Comparison of ENCODE assay signal across 24 cellular contexts in the genomic region with DNA sequence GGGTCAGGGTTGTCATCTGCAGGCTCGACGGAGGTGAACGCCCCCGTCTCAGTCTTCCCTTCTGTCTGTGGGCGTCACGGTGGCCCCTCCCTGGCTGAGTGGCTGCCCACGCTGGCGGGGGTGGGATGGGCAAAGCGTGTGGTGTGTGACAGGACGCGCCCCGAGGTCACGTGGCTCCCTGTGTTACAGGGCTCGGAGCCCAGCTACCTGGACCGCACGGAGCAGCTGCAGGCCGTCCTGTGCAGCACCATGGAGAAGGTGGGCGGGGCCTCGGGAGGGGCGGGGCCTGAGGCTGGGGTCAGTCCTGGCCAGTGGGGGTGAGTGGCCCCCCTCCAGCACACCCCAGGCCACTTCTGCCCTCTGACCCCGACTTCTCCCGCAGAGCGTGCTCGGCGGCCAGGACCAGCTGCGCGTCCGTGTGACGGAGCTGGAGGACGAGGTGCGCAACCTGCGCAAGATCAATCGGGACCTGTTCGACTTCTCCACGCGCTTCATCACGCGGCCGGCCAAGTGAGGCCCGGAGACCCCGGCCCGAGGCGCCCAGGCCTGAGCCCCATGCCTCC. TPM values are rescaled to one million over a fixed set of nuclear protein-coding genes. Genes with fewer than 3 reads are reported as not detected.
A peak's percentile ranks its signal among the peaks of the same experiment; 100 is the strongest.
DNase-seq lines count a peak whose midpoint lies in the region; ATAC-seq, FAIRE-seq and TF ChIP-seq lines count a peak whose summit lies in the region.
"Had no signal": no experiment of that assay in that cellular context is flagged by ENCODE, and none has a peak within 500 bp of the region (broad histone marks: within the 10 kb centered on the region; RNA-seq: fewer than 3 reads in every experiment).

No MANE protein-coding gene starts in this region.

- H3K36me3 ChIP-seq in H7 (replicated peaks; ENCODE audit: control insufficient read depth, insufficient read depth, low read length) (peaks cover 3% of the 10 kb centered on the region; the same call in 1 of the 2 replicates), K562 (ENCODE audit: control insufficient read depth, insufficient read depth, low read length) (peaks cover 60% of the 10 kb centered on the region; the same call in 2 of the 3 replicates), right lobe of liver (no peaks in the 10 kb centered on the region)

- H3K27me3 ChIP-seq in H7 (ENCODE audit: control insufficient read depth, insufficient read depth, low read length) = peaks cover 15% of the 10 kb centered on the region; the same call in 1 of the 2 replicates
- H3K27me3 ChIP-seq in K562 (ENCODE audit: control insufficient read depth in 2 of 2, insufficient read depth in 2 of 2, low read length in 2 of 2) = no peaks in the 10 kb centered on the region
- H3K27me3 ChIP-seq in right lobe of liver = peaks cover 0 to 11% of the 10 kb centered on the region in 2 donors

- no peaks in the 10 kb centered on the region for H3K79me2 ChIP-seq in K562 (ENCODE audit: control insufficient read depth, insufficient read depth, low read length)

- H3K9me1 ChIP-seq in K562 (ENCODE audit: control insufficient read depth, insufficient read depth, low read length) = peaks cover 6% of the 10 kb centered on the region

- TF ChIP-seq CTCF in K562 (IDR thresholded peaks at IDR 0.05 in 2 of 3, conservative IDR thresholded peaks at IDR 0.05 in 1 of 3; ENCODE audit: insufficient read depth in 2 of 3, low read depth in 1 of 3, low read length in 3 of 3) (no peak), right lobe of liver (IDR thresholded peaks at IDR 0.05) (no peak)

- 0 out of 3 replicates have a peak, but pooled peaks have one; percentile 8 for ATAC-seq in K562
- ATAC-seq in right lobe of liver = peak; percentile 11 to 51 (median 34)
- ATAC-seq: A549 had no signal

- H3K4me3 ChIP-seq in H7 (ENCODE audit: insufficient read depth, low read depth, low read length) (no peak overlapping the region), K562 (no peak overlapping the region), right lobe of liver (no peak overlapping the region)
- H3K4me3 ChIP-seq: A549, PC-9 had no signal

- no peak overlapping the region for H3K27ac ChIP-seq in K562 (ENCODE audit: extremely low read depth, low read depth, low read length)
- H3K27ac ChIP-seq in right lobe of liver = peak overlapping the region in 2 of 3 donors; percentile 16 to 91
- H3K27ac ChIP-seq: A549, PC-9 had no signal

- no peak for TF ChIP-seq RAD21 in K562 (CRISPR knock-in tag; conservative IDR thresholded peaks at IDR 0.05 in 1 of 2, IDR thresholded peaks at IDR 0.05 in 1 of 2)

- no peaks in the 10 kb centered on the region for H3K9me3 ChIP-seq in K562 (replicated peaks; ENCODE audit: control insufficient read depth, insufficient read depth, low read depth, low read length)
- H3K9me3 ChIP-seq in right lobe of liver = no peaks in the 10 kb centered on the region
- H3K9me3 ChIP-seq: A549, SK-N-SH had no signal

- DNase-seq in H7 (peak; percentile 86), K562 (ENCODE audit: extremely low read depth in 1 of 4, low spot score in 3 of 4) (no peak), right lobe of liver (peak; percentile 47 to 83 (median 81)), NCI-H1092 (lab: John Stamatoyannopoulos, UW) (no peak), A172 (ENCODE audit: low spot score) (no peak), middle frontal gyrus (ENCODE audit: extremely low spot score, low spot score) (no peak)
- DNase-seq: CD4-positive, CD25-positive, alpha-beta regulatory T cell; EL; GF-D8; HCEC 1CT; IMR-90; NCI-H1105 treated with DMSO at 0.1 percent for 48 hours; NCI-H2029 treated with DMSO at 0.1 percent for 48 hours; NCI-H226; NCI-H510A treated with DMSO at 0.1 percent for 48 hours; NCI-H748 treated with DMSO at 0.1 percent for 48 hours; PC-9; RPMI8226; SIG-M5; SK-N-SH had no signal

- CTCF ChIA-PET in K562 (lab: Yijun Ruan, JAX; ENCODE audit: low intra/inter-chr PET ratio) = no interaction called here

- intact Hi-C loops in K562 (cut with micrococcal nuclease) (no loop called here), right lobe of liver (cut with DNase I) (loop anchor here in 1 of 2 donors (10.0 kb wide), 1 partner anchor 139 kb away; a partner anchor contains a TSS)

- no TSS peak for BruUV-seq in K562 (replicated peaks; lab: Mats Ljungman, UMichigan)

- in situ Hi-C loops in K562 (cut with MboI) = no loop called here

- no peak overlapping the region for H2AFZ ChIP-seq in K562 (ENCODE audit: low read depth, low read length)
- H2AFZ ChIP-seq: PC-9 had no signal

- 85% methylated on average over 28 of the region's 43 CpGs for WGBS in K562 (ENCODE audit: insufficient coverage, low coverage, missing lambda C conversion rate)
- 30% methylated on average over 2 of the region's 43 CpGs for WGBS in right lobe of liver (ENCODE audit: insufficient coverage, low coverage, low lambda C conversion rate, missing lambda C conversion rate)

- POLR2A ChIA-PET in K562 (lab: Yijun Ruan, JAX) = interaction anchor here (1.4 kb wide), 1 partner anchor 26 kb away, joined by 5 read pairs; no protein-coding TSS in a partner anchor

- H3K9ac ChIP-seq in K562 (ENCODE audit: insufficient read depth in 1 of 2, low read depth in 2 of 2, low read length in 2 of 2) = peak overlapping the region in 1 of 2 experiments; percentile 58; a peak in 1 of 4 replicates
- H3K9ac ChIP-seq: SK-N-SH had no signal

- peaks cover 13 to 81% of the 10 kb centered on the region in 2 experiments; a peak in 4 of 5 replicates for H3K4me1 ChIP-seq in K562 (replicated peaks in 1 of 2; ENCODE audit: control insufficient read depth in 2 of 2, insufficient read depth in 2 of 2, low read length in 2 of 2)
- H3K4me1 ChIP-seq in right lobe of liver = peaks cover 0 to 44% (median 7%) of the 10 kb centered on the region in 4 donors

- no peak overlapping the region for H3K4me2 ChIP-seq in K562 (ENCODE audit: insufficient read depth, low read length)
- H3K4me2 ChIP-seq: A549, PC-9, SK-N-SH had no signal

- no peak for TF ChIP-seq EP300 in K562 (IDR thresholded peaks at IDR 0.05; ENCODE audit: low read length)

- no peaks in the 10 kb centered on the region; the same call in 1 of the 2 replicates for H4K20me1 ChIP-seq in K562 (replicated peaks; ENCODE audit: control insufficient read depth, insufficient read depth, low read length)

- no peak for FAIRE-seq in K562 (lab: Jason Lieb, UNC)
- FAIRE-seq: A549, GM19239, HTR-8/SVneo had no signal

- no peak for TF ChIP-seq POLR2A in K562 (conservative IDR thresholded peaks at IDR 0.05)
- TF ChIP-seq POLR2A in right lobe of liver (IDR thresholded peaks at IDR 0.05) = no peak

RNA-seq across cellular contexts. Expression of a gene that starts 6.3 kb away (rescaled TPM):
- total RNA-seq in H7 (2014; rRNA removed; shearing (Covaris generic)) = 0.03 and 0.07 TPM in 2 replicates
- total RNA-seq in K562 (2011; cell fraction: chromatin; rRNA removed; ENCODE audit: low replicate concordance) = 0.32 and 0.88 TPM in 2 replicates
- total RNA-seq in K562 (2011; cell fraction: nucleolus; rRNA removed) = 1.3 and 2.9 TPM in 2 replicates
- 0.29 and 0.46 TPM in 2 replicates for total RNA-seq in K562 (2011; cell fraction: nucleoplasm; rRNA removed)
- total RNA-seq in K562 (2014; rRNA removed) (0.95 TPM in 1 of 2 replicates, not detected in the other), K562 (2014; rRNA removed; fragmentation: Illumina TruSeq; extraction: Trizol) (not detected in 2 replicates), K562 (2015; rRNA removed; fragmentation: Illumina TruSeq; extraction: Trizol) (not detected in 2 replicates), K562 (2021) (0.51 TPM in 1 of 2 replicates, not detected in the other), right lobe of liver (under 1 TPM in 1 of 6 experiments, not detected in 5; 0.06 TPM)
- polyA plus RNA-seq in K562 (2011; rRNA removed) (0.06 and 0.23 TPM in 2 replicates), K562 (2014; fragmentation: Illumina TruSeq; extraction: Trizol) (not detected in 2 replicates), K562 (2014; fragmentation: Nextera tagmentation; extraction: Ambion mirVana) (not detected), K562 (2014; rRNA removed) (0.15 and 0.19 TPM in 2 replicates)
- 0.31 and 0.53 TPM in 2 replicates for polyA plus RNA-seq in K562 (2011; cell fraction: cytosol; rRNA removed)
- 2.2 and 2.5 TPM in 2 replicates for polyA plus RNA-seq in K562 (2011; cell fraction: nucleus; rRNA removed)
- polyA plus RNA-seq in K562 (2012) = 0.12 and 0.51 TPM in 2 replicates
- polyA minus RNA-seq in K562 (2011; rRNA and poly(A)+ RNA removed) = 0.06 TPM in 1 of 2 replicates, not detected in the other
- polyA minus RNA-seq in K562 (2011; cell fraction: cytosol; rRNA and poly(A)+ RNA removed) = not detected in 2 replicates
- polyA minus RNA-seq in K562 (2011; cell fraction: nucleus; rRNA and poly(A)+ RNA removed) = 0.40 and 1.4 TPM in 2 replicates
- total RNA-seq in A172 (2014; rRNA removed; shearing (Covaris generic)) = 0.38 TPM in 1 of 2 replicates, not detected in the other
- total RNA-seq: CD4-positive, CD25-positive, alpha-beta regulatory T cell had no signal
- polyA plus RNA-seq: CD4-positive, CD25-positive, alpha-beta regulatory T cell had no signal

RNA-seq across cellular contexts. Expression of a gene that starts 9.8 kb away (rescaled TPM):
- 107 and 140 TPM in 2 replicates for total RNA-seq in H7 (2014; rRNA removed; shearing (Covaris generic))
- 32.2 and 119 TPM in 2 replicates for total RNA-seq in K562 (2011; cell fraction: chromatin; rRNA removed; ENCODE audit: low replicate concordance)
- total RNA-seq in K562 (2011; cell fraction: nucleolus; rRNA removed) = 140 and 174 TPM in 2 replicates
- total RNA-seq in K562 (2011; cell fraction: nucleoplasm; rRNA removed) = 50.0 and 55.1 TPM in 2 replicates
- total RNA-seq in K562 (2014; rRNA removed) = 181 and 210 TPM in 2 replicates
- total RNA-seq in K562 (2014; rRNA removed; fragmentation: Illumina TruSeq; extraction: Trizol) = 13.0 and 15.5 TPM in 2 replicates
- 37.6 and 45.0 TPM in 2 replicates for total RNA-seq in K562 (2015; rRNA removed; fragmentation: Illumina TruSeq; extraction: Trizol)
- 128 and 134 TPM in 2 replicates for total RNA-seq in K562 (2021)
- polyA plus RNA-seq in K562 (2011; rRNA removed) = 30.1 and 47.8 TPM in 2 replicates
- 62.1 and 244 TPM in 2 replicates for polyA plus RNA-seq in K562 (2011; cell fraction: cytosol; rRNA removed)
- 137 and 203 TPM in 2 replicates for polyA plus RNA-seq in K562 (2011; cell fraction: nucleus; rRNA removed)
- polyA plus RNA-seq in K562 (2012) = 73.6 and 92.2 TPM in 2 replicates
- polyA plus RNA-seq in K562 (2014; fragmentation: Illumina TruSeq; extraction: Trizol) = 16.3 and 52.9 TPM in 2 replicates
- 1 to 10 TPM in 1 of 2 experiments, under 1 TPM in 1; 0.65 to 1.1 TPM for polyA plus RNA-seq in K562 (2014; fragmentation: Nextera tagmentation; extraction: Ambion mirVana)
- polyA plus RNA-seq in K562 (2014; rRNA removed) = 106 and 130 TPM in 2 replicates
- 17.0 and 26.0 TPM in 2 replicates for polyA minus RNA-seq in K562 (2011; rRNA and poly(A)+ RNA removed)
- polyA minus RNA-seq in K562 (2011; cell fraction: cytosol; rRNA and poly(A)+ RNA removed) = 90.0 and 91.8 TPM in 2 replicates
- 52.1 and 52.4 TPM in 2 replicates for polyA minus RNA-seq in K562 (2011; cell fraction: nucleus; rRNA and poly(A)+ RNA removed)
- 10 to 100 TPM; 19.0 to 56.2 (median 29.7) TPM for total RNA-seq in right lobe of liver
- 41.8 and 42.6 TPM in 2 replicates for total RNA-seq in A172 (2014; rRNA removed; shearing (Covaris generic))

RNA-seq across cellular contexts. Expression of a gene that starts 27.0 kb away (rescaled TPM):
- total RNA-seq in H7 (2014; rRNA removed; shearing (Covaris generic)) = 153 and 185 TPM in 2 replicates
- 157 and 512 TPM in 2 replicates for total RNA-seq in K562 (2011; cell fraction: chromatin; rRNA removed; ENCODE audit: low replicate concordance)
- 498 and 541 TPM in 2 replicates for total RNA-seq in K562 (2011; cell fraction: nucleolus; rRNA removed)
- total RNA-seq in K562 (2011; cell fraction: nucleoplasm; rRNA removed) = 251 and 289 TPM in 2 replicates
- total RNA-seq in K562 (2014; rRNA removed) = 135 and 169 TPM in 2 replicates
- total RNA-seq in K562 (2014; rRNA removed; fragmentation: Illumina TruSeq; extraction: Trizol) = 13.4 and 18.5 TPM in 2 replicates
- total RNA-seq in K562 (2015; rRNA removed; fragmentation: Illumina TruSeq; extraction: Trizol) = 59.7 and 60.9 TPM in 2 replicates
- total RNA-seq in K562 (2021) = 176 and 193 TPM in 2 replicates
- polyA plus RNA-seq in K562 (2011; rRNA removed) = 83.2 and 158 TPM in 2 replicates
- 163 and 311 TPM in 2 replicates for polyA plus RNA-seq in K562 (2011; cell fraction: cytosol; rRNA removed)
- 1,374 and 1,890 TPM in 2 replicates for polyA plus RNA-seq in K562 (2011; cell fraction: nucleus; rRNA removed)
- polyA plus RNA-seq in K562 (2012) = 118 and 187 TPM in 2 replicates
- 63.6 and 79.5 TPM in 2 replicates for polyA plus RNA-seq in K562 (2014; fragmentation: Illumina TruSeq; extraction: Trizol)
- polyA plus RNA-seq in K562 (2014; fragmentation: Nextera tagmentation; extraction: Ambion mirVana) = under 1 TPM; 0.52 to 0.57 TPM
- 225 and 231 TPM in 2 replicates for polyA plus RNA-seq in K562 (2014; rRNA removed)
- 18.2 and 31.6 TPM in 2 replicates for polyA minus RNA-seq in K562 (2011; rRNA and poly(A)+ RNA removed)
- polyA minus RNA-seq in K562 (2011; cell fraction: cytosol; rRNA and poly(A)+ RNA removed) = 42.1 and 50.9 TPM in 2 replicates
- 105 and 111 TPM in 2 replicates for polyA minus RNA-seq in K562 (2011; cell fraction: nucleus; rRNA and poly(A)+ RNA removed)
- total RNA-seq in right lobe of liver = 100 to 1,000 TPM in 2 of 6 experiments, 10 to 100 TPM in 4; 82.6 to 180 (median 93.2) TPM
- total RNA-seq in A172 (2014; rRNA removed; shearing (Covaris generic)) = 104 and 131 TPM in 2 replicates

RNA-seq across cellular contexts. Expression of a gene that starts 27.4 kb away (rescaled TPM):
- total RNA-seq in H7 (2014; rRNA removed; shearing (Covaris generic)) = not detected in 2 replicates
- not detected in 2 replicates for total RNA-seq in K562 (2011; cell fraction: chromatin; rRNA removed; ENCODE audit: low replicate concordance)
- not detected in 2 replicates for total RNA-seq in K562 (2011; cell fraction: nucleolus; rRNA removed)
- total RNA-seq in K562 (2011; cell fraction: nucleoplasm; rRNA removed) = not detected in 2 replicates
- total RNA-seq in K562 (2014; rRNA removed) (not detected in 2 replicates), K562 (2014; rRNA removed; fragmentation: Illumina TruSeq; extraction: Trizol) (not detected in 2 replicates), K562 (2015; rRNA removed; fragmentation: Illumina TruSeq; extraction: Trizol) (not detected in 2 replicates), K562 (2021) (not detected in 2 replicates), right lobe of liver (not detected)
- polyA plus RNA-seq in K562 (2011; rRNA removed) (not detected in 2 replicates), K562 (2014; fragmentation: Illumina TruSeq; extraction: Trizol) (not detected in 2 replicates), K562 (2014; fragmentation: Nextera tagmentation; extraction: Ambion mirVana) (not detected), K562 (2014; rRNA removed) (not detected in 2 replicates)
- polyA plus RNA-seq in K562 (2011; cell fraction: cytosol; rRNA removed) = not detected in 2 replicates
- not detected in 2 replicates for polyA plus RNA-seq in K562 (2011; cell fraction: nucleus; rRNA removed)
- not detected in 2 replicates for polyA plus RNA-seq in K562 (2012)
- under 0.01 TPM in 2 replicates for polyA minus RNA-seq in K562 (2011; rRNA and poly(A)+ RNA removed)
- polyA minus RNA-seq in K562 (2011; cell fraction: cytosol; rRNA and poly(A)+ RNA removed) = 667 TPM in 1 of 2 replicates, not detected in the other
- under 0.01 TPM in 1 of 2 replicates, not detected in the other for polyA minus RNA-seq in K562 (2011; cell fraction: nucleus; rRNA and poly(A)+ RNA removed)
- not detected in 2 replicates for total RNA-seq in A172 (2014; rRNA removed; shearing (Covaris generic))
- total RNA-seq: CD4-positive, CD25-positive, alpha-beta regulatory T cell; IMR-90; PC-9 had no signal
- polyA plus RNA-seq: A549; BJ; CD4-positive, CD25-positive, alpha-beta regulatory T cell; IMR-90; SK-N-SH had no signal

RNA-seq across cellular contexts. Expression of a gene that starts 32.5 kb away (rescaled TPM):
- 440 and 495 TPM in 2 replicates for total RNA-seq in H7 (2014; rRNA removed; shearing (Covaris generic))
- total RNA-seq in K562 (2011; cell fraction: chromatin; rRNA removed; ENCODE audit: low replicate concordance) = 25.1 and 70.9 TPM in 2 replicates
- 40.8 and 41.4 TPM in 2 replicates for total RNA-seq in K562 (2011; cell fraction: nucleolus; rRNA removed)
- 34.4 and 52.1 TPM in 2 replicates for total RNA-seq in K562 (2011; cell fraction: nucleoplasm; rRNA removed)
- 82.3 and 124 TPM in 2 replicates for total RNA-seq in K562 (2014; rRNA removed)
- total RNA-seq in K562 (2014; rRNA removed; fragmentation: Illumina TruSeq; extraction: Trizol) = 33.7 and 45.6 TPM in 2 replicates
- total RNA-seq in K562 (2015; rRNA removed; fragmentation: Illumina TruSeq; extraction: Trizol) = 52.7 and 54.9 TPM in 2 replicates
- total RNA-seq in K562 (2021) = 161 and 174 TPM in 2 replicates
- polyA plus RNA-seq in K562 (2011; rRNA removed) = 36.4 and 61.3 TPM in 2 replicates
- 82.9 and 105 TPM in 2 replicates for polyA plus RNA-seq in K562 (2011; cell fraction: cytosol; rRNA removed)
- 42.5 and 55.7 TPM in 2 replicates for polyA plus RNA-seq in K562 (2011; cell fraction: nucleus; rRNA removed)
- polyA plus RNA-seq in K562 (2012) = 82.7 and 152 TPM in 2 replicates
- 123 and 158 TPM in 2 replicates for polyA plus RNA-seq in K562 (2014; fragmentation: Illumina TruSeq; extraction: Trizol)
- 10 to 100 TPM; 12.1 to 12.8 TPM for polyA plus RNA-seq in K562 (2014; fragmentation: Nextera tagmentation; extraction: Ambion mirVana)
- polyA plus RNA-seq in K562 (2014; rRNA removed) = 71.3 and 73.3 TPM in 2 replicates
- polyA minus RNA-seq in K562 (2011; rRNA and poly(A)+ RNA removed) = 45.8 and 50.7 TPM in 2 replicates
- polyA minus RNA-seq in K562 (2011; cell fraction: cytosol; rRNA and poly(A)+ RNA removed) = 132 and 161 TPM in 2 replicates
- polyA minus RNA-seq in K562 (2011; cell fraction: nucleus; rRNA and poly(A)+ RNA removed) = 9.0 and 15.9 TPM in 2 replicates
- 10 to 100 TPM; 16.4 to 53.8 (median 22.2) TPM for total RNA-seq in right lobe of liver
- total RNA-seq in A172 (2014; rRNA removed; shearing (Covaris generic)) = 219 and 243 TPM in 2 replicates

Comparison
In these comparisons a context has a peak if more than half of its experiments do, and no peak if none do; other contexts are left out.
1. DNase-seq: peak in H7 (single experiment) and right lobe of liver (3 of 3); none in K562 (0 of 4), NCI-H1092 (single experiment), A172 (single experiment) and middle frontal gyrus (single experiment).